In the genomic region with DNA sequence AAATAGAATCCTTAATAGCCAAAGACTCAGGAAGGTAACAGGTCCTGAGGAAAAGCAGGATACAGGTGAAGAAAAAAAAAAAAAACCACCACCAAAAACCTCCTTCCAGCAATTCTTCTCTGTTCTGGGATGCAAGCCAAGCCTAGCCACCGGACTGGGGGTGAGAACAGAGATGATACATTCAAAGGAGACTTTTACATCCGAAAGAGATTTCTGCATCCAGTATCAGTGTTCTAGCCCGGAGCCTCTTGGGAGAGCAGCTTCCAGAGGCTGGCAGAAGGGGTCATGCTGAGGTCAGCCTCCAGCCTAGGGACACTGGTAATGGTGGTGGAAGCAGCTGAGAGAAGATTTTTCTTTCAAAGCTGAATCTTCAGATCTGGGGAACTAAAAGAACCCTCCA, we compare ENCODE assay signal across 18 cellular contexts.
DNase-seq lines count a peak whose midpoint lies in the region; ATAC-seq and TF ChIP-seq lines count a peak whose summit lies in the region.
"Had no signal": no experiment of that assay in that cellular context is flagged by ENCODE, and none has a peak within 500 bp of the region (broad histone marks: within the 10 kb centered on the region; RNA-seq: fewer than 3 reads in every experiment).

No MANE protein-coding gene starts in this region.

- H3K27ac ChIP-seq in IMR-90 (ENCODE audit: insufficient read depth, low read length) (no peak overlapping the region), brain microvascular endothelial cell (no peak overlapping the region)
- H3K27ac ChIP-seq: colonic mucosa, foreskin keratinocyte, pancreas had no signal

- no peak overlapping the region for H2BK15ac ChIP-seq in IMR-90 (ENCODE audit: low read depth, low read length)

- POLR2A ChIA-PET in IMR-90 (lab: Charles Lee; ENCODE audit: unreplicated experiment): no interaction called here

- no peak overlapping the region for H2AFZ ChIP-seq in IMR-90 (replicated peaks; ENCODE audit: low read length, poor library complexity)

- H2BK20ac ChIP-seq in IMR-90 (ENCODE audit: low read depth, low read length): no peak overlapping the region

- in situ Hi-C loops in IMR-90 (cut with MboI; ENCODE audit: low sequenced_read_pairs) (no loop called here), brain microvascular endothelial cell (cut with HindIII; ENCODE audit: low pct_ligation_motif_present, low sequenced_read_pairs) (no loop called here)

- BruUV-seq in IMR-90 (replicated peaks; lab: Mats Ljungman, UMichigan): no TSS peak

- H3K56ac ChIP-seq in IMR-90 (ENCODE audit: extremely low read depth, insufficient read depth, low read length): no peak overlapping the region

- DNase-seq in AG08395 (ENCODE audit: low spot score) (peak; percentile 73), IMR-90 (peak; percentile 52), brain microvascular endothelial cell (peak; percentile 34), iris pigment epithelial cell (ENCODE audit: low read depth) (peak; percentile 71), T-helper 9 cell (no peak)
- DNase-seq in stimulated activated CD4-positive, alpha-beta T cell treated with anti-CD3 and anti-CD28 coated beads, Interleukin-1b, Interleukin-23, amount 100 ng/mL, for 48 hours: no peak
- DNase-seq: activated CD4-positive, CD25-positive, alpha-beta regulatory T cell treated with anti-CD3 and anti-CD28 coated beads, Interleukin-2, amount 50 U/mL, for 72 hours; activated CD8-positive, alpha-beta memory T cell treated with anti-CD3 and anti-CD28 coated beads, Interleukin-2, amount 50 U/mL, for 48 hours; activated naive CD4-positive, alpha-beta T cell treated with anti-CD3 and anti-CD28 coated beads, Interleukin-2, amount 50 U/mL, for 16 hours; colonic mucosa; DMS79 treated with DMSO at 0.1 percent for 48 hours; foreskin keratinocyte; immature natural killer cell; NCI-H1048; pancreas had no signal

- WGBS in IMR-90 (ENCODE audit: extremely low coverage in 2 of 2, insufficient read length in 1 of 2), 2 experiments: no CpG with 5 or more reads among the region's 3 CpGs

- ATAC-seq in IMR-90 (ENCODE audit: low read depth) (peak; percentile 50; the same call in 1 of the 2 replicates), GM18907 (IDR thresholded peaks at IDR 0.05; ENCODE audit: unreplicated experiment) (no peak), GM21786 (IDR thresholded peaks at IDR 0.05; ENCODE audit: unreplicated experiment) (no peak)
- ATAC-seq: foreskin keratinocyte, GM12878, pancreas had no signal

- no peak overlapping the region for H3K23ac ChIP-seq in IMR-90 (ENCODE audit: low read depth, low read length)

- TF ChIP-seq RAD21 in IMR-90 (IDR thresholded peaks at IDR 0.05; ENCODE audit: low read length): no peak

- H2AK5ac ChIP-seq in IMR-90 (ENCODE audit: low read depth, low read length): no peak overlapping the region

- no peak overlapping the region for H3K14ac ChIP-seq in IMR-90 (replicated peaks; ENCODE audit: low read depth, low read length)

- H4K5ac ChIP-seq in IMR-90 (ENCODE audit: low read depth, low read length): no peak overlapping the region

- H3K79me1 ChIP-seq in IMR-90 (ENCODE audit: low read depth in 1 of 2, low read length in 2 of 2): no peaks in the 10 kb centered on the region

- H3K4me2 ChIP-seq in IMR-90 (ENCODE audit: low read depth, low read length): no peak overlapping the region

- H4K8ac ChIP-seq in IMR-90 (ENCODE audit: low read depth in 2 of 2, low read length in 2 of 2): no peak overlapping the region

- H4K91ac ChIP-seq in IMR-90 (ENCODE audit: insufficient read depth, low read depth, low read length): no peak overlapping the region

- no peak overlapping the region for H2BK5ac ChIP-seq in IMR-90 (ENCODE audit: low read depth, low read length, poor library complexity, severe bottlenecking)

- H3K9me3 ChIP-seq in IMR-90 (ENCODE audit: control insufficient read depth, insufficient read depth, low read length): no peaks in the 10 kb centered on the region
- H3K9me3 ChIP-seq: colonic mucosa, pancreas had no signal

- CTCF ChIA-PET in IMR-90 (lab: Yijun Ruan, JAX): no interaction called here

- H3K9me1 ChIP-seq in IMR-90 (ENCODE audit: insufficient read depth, low read length): peaks cover 3% of the 10 kb centered on the region; the same call in 1 of the 2 replicates

- no peak overlapping the region for H2BK120ac ChIP-seq in IMR-90 (ENCODE audit: low read depth, low read length)

- no peak for TF ChIP-seq POLR2A in IMR-90 (IDR thresholded peaks at IDR 0.05; ENCODE audit: low read depth, low read length)

- no peaks in the 10 kb centered on the region for H3K36me3 ChIP-seq in IMR-90 (ENCODE audit: control insufficient read depth, insufficient read depth, low read length)
- H3K36me3 ChIP-seq in brain microvascular endothelial cell (replicated peaks): no peaks in the 10 kb centered on the region
- H3K36me3 ChIP-seq: colonic mucosa, pancreas had no signal

- no peak overlapping the region for H2AK9ac ChIP-seq in IMR-90 (replicated peaks; ENCODE audit: low read depth, low read length, poor library complexity)

- dilution Hi-C loops in IMR-90 (cut with HindIII; ENCODE audit: low sequenced_read_pairs, unreplicated experiment): no loop called here

- H3K4me3 ChIP-seq in IMR-90 (ENCODE audit: insufficient read depth, low read depth, low read length) (no peak overlapping the region), brain microvascular endothelial cell (ENCODE audit: low read depth, low read length) (no peak overlapping the region)
- H3K4me3 ChIP-seq: colonic mucosa, GM12878, pancreas had no signal

- TF ChIP-seq CTCF in IMR-90 (conservative IDR thresholded peaks at IDR 0.05; ENCODE audit: low read depth, low read length) (no peak), brain microvascular endothelial cell (IDR thresholded peaks at IDR 0.05; ENCODE audit: low read depth, low read length, missing control alignments) (no peak)

- no peaks in the 10 kb centered on the region for H4K20me1 ChIP-seq in IMR-90 (ENCODE audit: insufficient read depth, low read length)

- no peak overlapping the region for H3K18ac ChIP-seq in IMR-90 (ENCODE audit: low read depth, low read length)

- intact Hi-C loops in IMR-90 (cut with micrococcal nuclease): no loop called here

- H3K27me3 ChIP-seq in IMR-90 (ENCODE audit: control insufficient read depth, insufficient read depth, low read length): no peaks in the 10 kb centered on the region
- H3K27me3 ChIP-seq in brain microvascular endothelial cell (replicated peaks): no peaks in the 10 kb centered on the region
- H3K27me3 ChIP-seq: colonic mucosa, pancreas had no signal

- peaks cover 10% of the 10 kb centered on the region for H3K4me1 ChIP-seq in IMR-90 (ENCODE audit: control insufficient read depth, insufficient read depth, low read length)
- H3K4me1 ChIP-seq: foreskin keratinocyte had no signal

- H3K9ac ChIP-seq in IMR-90 (ENCODE audit: low read depth, low read length): no peak overlapping the region

- H3K4ac ChIP-seq in IMR-90 (ENCODE audit: low read depth, low read length): no peak overlapping the region

TF ChIP-seq in IMR-90, 13 proteins besides CTCF, POLR2A, EP300 and RAD21:
- no peak for TF ChIP-seq RFX5 (IDR thresholded peaks at IDR 0.05; ENCODE audit: low read depth, low read length)
- TF ChIP-seq MXI1 (IDR thresholded peaks at IDR 0.05; ENCODE audit: borderline replicate concordance, low read depth, low read length): no peak

Comparison
In these comparisons a context has a peak if more than half of its experiments do, and no peak if none do; other contexts are left out.
1. DNase-seq: peak in AG08395 (single experiment), IMR-90 (single experiment), brain microvascular endothelial cell (single experiment) and iris pigment epithelial cell (single experiment); none in stimulated activated CD4-positive, alpha-beta T cell treated with anti-CD3 and anti-CD28 coated beads, Interleukin-1b, Interleukin-23, amount 100 ng/mL, for 48 hours (single experiment) and T-helper 9 cell (single experiment).